9 cellular contexts compared by ENCODE assay signal in genomic region chr10:70537398-70538194, GRCh38. TPM values are rescaled to one million over a fixed set of nuclear protein-coding genes. Genes with fewer than 3 reads are reported as not detected.
DNase-seq lines count a peak whose midpoint lies in the region; ATAC-seq, FAIRE-seq and TF ChIP-seq lines count a peak whose summit lies in the region.
"Had no signal": no experiment of that assay in that cellular context is flagged by ENCODE, and none has a peak within 500 bp of the region (broad histone marks: within the 10 kb centered on the region; RNA-seq: fewer than 3 reads in every experiment).

No MANE protein-coding gene starts in this region.

- TF ChIP-seq POLR2A in A549 (IDR thresholded peaks at IDR 0.05; ENCODE audit: low read length) = no peak

- TF ChIP-seq RAD21 in A549 (conservative IDR thresholded peaks at IDR 0.05 in 1 of 2, IDR thresholded peaks at IDR 0.05 in 1 of 2) = peak; percentile 13 to 27; a peak in 2 of 5 replicates

- FAIRE-seq in A549 (lab: Jason Lieb, UNC) = no peak

- H3K27ac ChIP-seq in A549 (no peak overlapping the region), WERI-Rb-1 (no peak overlapping the region)

- no peak overlapping the region for H3K4me3 ChIP-seq in A549
- H3K4me3 ChIP-seq in GM12875 (ENCODE audit: low read depth, low read length) = no peak overlapping the region
- no peak overlapping the region for H3K4me3 ChIP-seq in WERI-Rb-1 (ENCODE audit: low read depth, low read length)

- H3K36me3 ChIP-seq in WERI-Rb-1 = no peaks in the 10 kb centered on the region

- no peaks in the 10 kb centered on the region for H3K9me3 ChIP-seq in A549
- H3K9me3 ChIP-seq in WERI-Rb-1 (ENCODE audit: severe bottlenecking) = no peaks in the 10 kb centered on the region

- CTCF ChIA-PET in A549 (lab: Yijun Ruan, JAX) = interaction anchor here (0.8 to 26.8 kb wide), 12 partner anchors 9 to 288 kb away, joined by 3 to 376 read pairs (median 4); no protein-coding TSS in a partner anchor

- H3K27me3 ChIP-seq in WERI-Rb-1 (ENCODE audit: insufficient read depth, low read depth, severe bottlenecking) = no peaks in the 10 kb centered on the region

- ATAC-seq in A549 = peak in 1 of 2 experiments; percentile 79; a peak in 3 of 6 replicates
- no peak for ATAC-seq in left ventricle myocardium superior
- ATAC-seq in HG03520 (IDR thresholded peaks at IDR 0.05; ENCODE audit: unreplicated experiment) = no peak

- TF ChIP-seq EP300 in A549 (IDR thresholded peaks at IDR 0.05) = no peak

- POLR2A ChIA-PET in A549 (lab: Yijun Ruan, JAX) = no interaction called here

- TF ChIP-seq CTCF in A549 (IDR thresholded peaks at IDR 0.05) = peak; percentile 47
- peak; percentile 57 for TF ChIP-seq CTCF in GM12875 (IDR thresholded peaks at IDR 0.05; ENCODE audit: borderline replicate concordance, insufficient read depth, low read depth, low read length)
- peak; percentile 89 for TF ChIP-seq CTCF in WERI-Rb-1 (IDR thresholded peaks at IDR 0.05; ENCODE audit: low read depth, low read length)

- 46% methylated on average over 13 of the region's 15 CpGs for WGBS in A549 (ENCODE audit: missing lambda C conversion rate)

- no peaks in the 10 kb centered on the region for H3K4me1 ChIP-seq in A549

- no peak overlapping the region for H3K4me2 ChIP-seq in A549

- intact Hi-C loops in left ventricle myocardium superior (cut with micrococcal nuclease) = no loop called here

- peak; percentile 19 to 21 for DNase-seq in A549 (ENCODE audit: low read depth in 1 of 2, low spot score in 1 of 2)
- DNase-seq in WERI-Rb-1 = peak; percentile 75
- DNase-seq in left ventricle myocardium superior = peak; percentile 51
- no peak for DNase-seq in AG20443 (ENCODE audit: low spot score)
- DNase-seq in NCI-H1048 (lab: John Stamatoyannopoulos, UW) = no peak
- no peak for DNase-seq in NCI-H1105 (lab: John Stamatoyannopoulos, UW)
- DNase-seq: hippocampal formation had no signal

TF ChIP-seq in A549, 52 proteins besides CTCF, POLR2A, EP300 and RAD21:
- TF ChIP-seq BCL3 (IDR thresholded peaks at IDR 0.05) = no peak
- TF ChIP-seq FOXS1 (CRISPR knock-in tag; IDR thresholded peaks at IDR 0.05) = no peak
- TF ChIP-seq CBX8 (IDR thresholded peaks at IDR 0.05) = no peak
- TF ChIP-seq JUN (IDR thresholded peaks at IDR 0.05) = no peak
- TF ChIP-seq HOXB5 (CRISPR knock-in tag; IDR thresholded peaks at IDR 0.05) = no peak
- no peak for TF ChIP-seq FOSL2 (IDR thresholded peaks at IDR 0.05)
- no peak for TF ChIP-seq FOSL2 (CRISPR knock-in tag; IDR thresholded peaks at IDR 0.05)
- TF ChIP-seq HEYL (CRISPR knock-in tag; IDR thresholded peaks at IDR 0.05) = no peak
- TF ChIP-seq ZFP36 (IDR thresholded peaks at IDR 0.05; ENCODE audit: borderline replicate concordance, partially characterized antibody) = no peak
- no peak for TF ChIP-seq NFE2L2 (conservative IDR thresholded peaks at IDR 0.05; ENCODE audit: low read length)

RNA-seq across cellular contexts. Expression of gene PALD1, which starts 59.0 kb away (rescaled TPM):
- polyA plus RNA-seq in A549 (2011; rRNA removed) (3.3 and 3.6 TPM in 2 replicates), A549 (2017; fragmentation: RNase III; extraction: RNeasy Plus Mini Kit Qiagen cat#74134 plus additional on column Dnase treatment) (5.2 to 5.7 TPM (median 5.5 TPM) in 3 replicates)
- polyA plus RNA-seq in A549 (2012; cell fraction: cytosol; rRNA removed) = 7.3 and 10.0 TPM in 2 replicates
- 14.9 and 18.0 TPM in 2 replicates for polyA plus RNA-seq in A549 (2012; cell fraction: nucleus; rRNA removed)
- polyA minus RNA-seq in A549 (2011; rRNA and poly(A)+ RNA removed) = 3.1 and 4.5 TPM in 2 replicates
- 5.2 TPM for total RNA-seq in left ventricle myocardium superior

Comparison
In these comparisons a context has a peak if more than half of its experiments do, and no peak if none do; other contexts are left out.
1. DNase-seq: peak in A549 (2 of 2), WERI-Rb-1 (single experiment) and left ventricle myocardium superior (single experiment); none in AG20443 (single experiment), NCI-H1048 (single experiment) and NCI-H1105 (single experiment).
2. Peak in every context shown above with its lines, with median percentiles within 50 percentile points of each other: CTCF ChIP-seq.